9 cellular contexts compared by ENCODE assay signal in the genomic region with DNA sequence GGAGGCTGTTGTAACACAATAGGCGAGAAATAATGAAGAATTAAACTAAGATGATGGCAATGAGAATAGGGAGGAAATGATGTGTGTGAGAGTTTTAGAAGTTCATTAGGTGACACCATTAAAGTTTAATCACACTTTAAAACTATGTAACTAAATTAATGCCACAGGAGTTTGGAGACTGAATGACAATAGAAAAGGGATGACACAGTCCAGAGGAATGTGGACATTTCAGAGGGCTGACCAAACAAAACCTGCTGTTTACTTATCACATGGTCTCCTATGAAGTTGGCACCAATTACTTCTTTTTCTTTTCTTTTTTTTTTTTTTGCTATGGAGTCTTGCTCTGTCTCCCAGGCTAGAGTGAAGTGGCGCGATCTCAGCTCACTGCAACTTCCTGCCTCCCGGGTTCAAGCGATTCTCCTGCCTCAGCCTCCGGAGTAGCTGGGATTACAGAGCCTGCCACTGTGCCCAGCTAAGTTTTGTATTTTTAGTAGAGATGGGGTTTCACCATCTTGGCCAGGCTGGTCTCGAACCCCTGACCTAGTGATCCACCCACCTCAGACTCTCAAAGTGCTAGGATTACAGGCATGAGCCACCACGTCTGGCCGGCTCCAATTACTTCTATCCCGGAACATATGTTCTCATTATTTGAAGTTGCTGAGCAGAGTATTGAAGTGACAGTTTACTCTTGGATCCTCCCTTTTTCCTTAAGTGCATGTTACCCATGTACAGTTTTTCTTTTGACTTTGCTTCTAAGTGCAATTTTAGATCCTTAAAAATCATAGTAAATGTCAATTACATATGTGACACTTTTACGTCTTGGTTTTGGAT. TPM values are rescaled to one million over a fixed set of nuclear protein-coding genes. Genes with fewer than 3 reads are reported as not detected.
DNase-seq lines count a peak whose midpoint lies in the region; ATAC-seq and TF ChIP-seq lines count a peak whose summit lies in the region.
"Had no signal": no experiment of that assay in that cellular context is flagged by ENCODE, and none has a peak within 500 bp of the region (broad histone marks: within the 10 kb centered on the region; RNA-seq: fewer than 3 reads in every experiment).

No MANE protein-coding gene starts in this region.

- H3K27ac Mint-ChIP-seq in MCF 10A (ENCODE audit: low read depth, unreplicated experiment) = peak overlapping the region; percentile 42
- H3K27ac Mint-ChIP-seq in effector memory CD8-positive, alpha-beta T cell = no peak overlapping the region

- H3K23ac ChIP-seq in mesenchymal stem cell (ENCODE audit: low read length in 2 of 2) = no peak overlapping the region

- H4K91ac ChIP-seq in mesenchymal stem cell (ENCODE audit: low read length) = no peak overlapping the region

- no peaks in the 10 kb centered on the region for H3K27me3 ChIP-seq in mesenchymal stem cell (ENCODE audit: control insufficient read depth in 1 of 2, insufficient read depth in 1 of 2, low read length in 2 of 2)

- H3K4me3 ChIP-seq in AG10803 (ENCODE audit: low read length) (peak overlapping the region; percentile 27; the same call in 1 of the 2 replicates), mesenchymal stem cell (ENCODE audit: insufficient read depth in 1 of 2, low read depth in 1 of 2, low read length in 2 of 2) (peak overlapping the region in 1 of 2 experiments; percentile 54), coronary artery (no peak overlapping the region)

- H3K18ac ChIP-seq in mesenchymal stem cell (ENCODE audit: low read depth in 1 of 2, low read length in 2 of 2) = no peak overlapping the region

- H2BK5ac ChIP-seq in mesenchymal stem cell (ENCODE audit: low read depth, low read length, poor library complexity, severe bottlenecking) = peak overlapping the region; percentile 73

- no peak overlapping the region for H3K14ac ChIP-seq in mesenchymal stem cell (ENCODE audit: low read length in 2 of 2)

- H3K27me3 Mint-ChIP-seq in MCF 10A (ENCODE audit: insufficient read depth, unreplicated experiment) = no peaks in the 10 kb centered on the region
- H3K27me3 Mint-ChIP-seq in effector memory CD8-positive, alpha-beta T cell = no peaks in the 10 kb centered on the region
- H3K27me3 Mint-ChIP-seq: naive thymus-derived CD8-positive, alpha-beta T cell had no signal

- POLR2A ChIA-PET in MCF 10A (lab: Yijun Ruan, JAX) = interaction anchor here (1.0 to 1.3 kb wide), 3 partner anchors 19 to 58 kb away, joined by 3 to 5 read pairs (median 3); no protein-coding TSS in a partner anchor

- peak overlapping the region; percentile 75 for H4K8ac ChIP-seq in mesenchymal stem cell (ENCODE audit: low read length)

- no peak overlapping the region for H2AFZ ChIP-seq in mesenchymal stem cell (ENCODE audit: low read depth, low read length)

- TF ChIP-seq CTCF in AG10803 (conservative IDR thresholded peaks at IDR 0.05; ENCODE audit: low read length) (no peak), MCF 10A (IDR thresholded peaks at IDR 0.05; ENCODE audit: unreplicated experiment) (no peak), coronary artery (IDR thresholded peaks at IDR 0.05) (no peak)

- no peaks in the 10 kb centered on the region for H3K36me3 ChIP-seq in mesenchymal stem cell (ENCODE audit: control insufficient read depth in 1 of 2, insufficient read depth in 2 of 2, low read depth in 1 of 2, low read length in 2 of 2)

- H3K36me3 Mint-ChIP-seq in MCF 10A (ENCODE audit: insufficient read depth, unreplicated experiment) = peaks cover 5% of the 10 kb centered on the region
- peaks cover 5% of the 10 kb centered on the region for H3K36me3 Mint-ChIP-seq in effector memory CD8-positive, alpha-beta T cell (ENCODE audit: insufficient read depth)

- DNase-seq in AG10803 (ENCODE audit: low read depth) (peak; percentile 78), LHCN-M2 (ENCODE audit: low read depth) (peak; percentile 81), MCF 10A (ENCODE audit: unreplicated experiment) (peak; percentile 69), mesenchymal stem cell (peak; percentile 71), GDM1 (lab: John Stamatoyannopoulos, UW) (no peak), coronary artery (ENCODE audit: low spot score) (no peak)
- no peak for DNase-seq in effector memory CD8-positive, alpha-beta T cell
- DNase-seq in activated effector memory CD4-positive, alpha-beta T cell treated with anti-CD3 and anti-CD28 coated beads, Interleukin-2, amount 50 U/mL, for 16 hours = no peak
- DNase-seq: naive thymus-derived CD8-positive, alpha-beta T cell had no signal

- peak overlapping the region; percentile 66 for H3K9ac ChIP-seq in mesenchymal stem cell (ENCODE audit: low read length)

- no peak overlapping the region for H2BK12ac ChIP-seq in mesenchymal stem cell (ENCODE audit: low read length in 2 of 2)

- no peak for ATAC-seq in effector memory CD8-positive, alpha-beta T cell (replicated peaks)
- ATAC-seq: naive thymus-derived CD8-positive, alpha-beta T cell had no signal

- peak overlapping the region; percentile 14 for H3K4me3 Mint-ChIP-seq in MCF 10A (ENCODE audit: unreplicated experiment)
- no peak overlapping the region for H3K4me3 Mint-ChIP-seq in effector memory CD8-positive, alpha-beta T cell

- peaks cover 9% of the 10 kb centered on the region for H3K4me1 ChIP-seq in mesenchymal stem cell (ENCODE audit: control insufficient read depth, insufficient read depth, low read depth, low read length)

- H2BK120ac ChIP-seq in mesenchymal stem cell (ENCODE audit: low read depth, low read length) = peak overlapping the region; percentile 49

- peaks cover 51% of the 10 kb centered on the region for H3K4me1 Mint-ChIP-seq in MCF 10A (ENCODE audit: insufficient read depth, unreplicated experiment)
- H3K4me1 Mint-ChIP-seq in effector memory CD8-positive, alpha-beta T cell (ENCODE audit: low read depth in 2 of 2) = peaks cover 32 to 70% of the 10 kb centered on the region in 2 donors

- H3K9me3 Mint-ChIP-seq in MCF 10A (ENCODE audit: unreplicated experiment) = no peaks in the 10 kb centered on the region
- H3K9me3 Mint-ChIP-seq in effector memory CD8-positive, alpha-beta T cell = no peaks in the 10 kb centered on the region
- H3K9me3 Mint-ChIP-seq: naive thymus-derived CD8-positive, alpha-beta T cell had no signal

- intact Hi-C loops in MCF 10A (cut with micrococcal nuclease) = no loop called here

- peak overlapping the region in 1 of 2 experiments; percentile 69 for H3K4ac ChIP-seq in mesenchymal stem cell (ENCODE audit: low read depth in 1 of 2, low read length in 2 of 2)

- H2BK15ac ChIP-seq in mesenchymal stem cell (ENCODE audit: low read depth, poor library complexity, severe bottlenecking) = no peak overlapping the region

- 66% methylated on average over 10 of the region's 11 CpGs for WGBS in mesenchymal stem cell

- CTCF ChIA-PET in MCF 10A (lab: Yijun Ruan, JAX) = interaction anchor here (1.4 to 6.8 kb wide), 3 partner anchors 19 to 61 kb away, joined by 10 to 44 read pairs (median 12); no protein-coding TSS in a partner anchor

- peak overlapping the region; percentile 96 for H3K27ac ChIP-seq in mesenchymal stem cell (ENCODE audit: low read length, poor library complexity, severe bottlenecking)
- H3K27ac ChIP-seq in coronary artery = no peak overlapping the region

- no peaks in the 10 kb centered on the region for H3K9me3 ChIP-seq in mesenchymal stem cell (ENCODE audit: control insufficient read depth, low read length)

- no TSS peak for BruUV-seq in MCF 10A (replicated peaks; lab: Mats Ljungman, UMichigan)

- peaks cover 6% of the 10 kb centered on the region for H3K79me1 ChIP-seq in mesenchymal stem cell (replicated peaks; ENCODE audit: low read length, poor library complexity, severe bottlenecking)

- H3K4me2 ChIP-seq in mesenchymal stem cell (ENCODE audit: low read length, poor library complexity, severe bottlenecking) = peak overlapping the region; percentile 39

- H2AK5ac ChIP-seq in mesenchymal stem cell (ENCODE audit: low read length, severe bottlenecking) = peak overlapping the region; percentile 73

RNA-seq across cellular contexts. Expression of a gene that starts 4.3 kb away (rescaled TPM):
- total RNA-seq in LHCN-M2 (2014; rRNA removed) (48.6 and 49.8 TPM in 2 replicates), MCF 10A (2022) (49.5 and 50.5 TPM in 2 replicates)
- 16.9 TPM for polyA plus RNA-seq in LHCN-M2 (2012)
- polyA plus RNA-seq in mesenchymal stem cell (2013, experiment 1 of 2) = 24.4 TPM
- polyA plus RNA-seq in mesenchymal stem cell (2013, experiment 2 of 2) = 23.3 TPM

Comparison
In these comparisons a context has a peak if more than half of its experiments do, and no peak if none do; other contexts are left out.
1. DNase-seq: peak in AG10803 (single experiment), LHCN-M2 (single experiment), MCF 10A (single experiment) and mesenchymal stem cell (single experiment); none in effector memory CD8-positive, alpha-beta T cell (0 of 3), activated effector memory CD4-positive, alpha-beta T cell treated with anti-CD3 and anti-CD28 coated beads, Interleukin-2, amount 50 U/mL, for 16 hours (single experiment), GDM1 (single experiment) and coronary artery (single experiment).